ENCODE assay signal across 11 cellular contexts in the genomic region with DNA sequence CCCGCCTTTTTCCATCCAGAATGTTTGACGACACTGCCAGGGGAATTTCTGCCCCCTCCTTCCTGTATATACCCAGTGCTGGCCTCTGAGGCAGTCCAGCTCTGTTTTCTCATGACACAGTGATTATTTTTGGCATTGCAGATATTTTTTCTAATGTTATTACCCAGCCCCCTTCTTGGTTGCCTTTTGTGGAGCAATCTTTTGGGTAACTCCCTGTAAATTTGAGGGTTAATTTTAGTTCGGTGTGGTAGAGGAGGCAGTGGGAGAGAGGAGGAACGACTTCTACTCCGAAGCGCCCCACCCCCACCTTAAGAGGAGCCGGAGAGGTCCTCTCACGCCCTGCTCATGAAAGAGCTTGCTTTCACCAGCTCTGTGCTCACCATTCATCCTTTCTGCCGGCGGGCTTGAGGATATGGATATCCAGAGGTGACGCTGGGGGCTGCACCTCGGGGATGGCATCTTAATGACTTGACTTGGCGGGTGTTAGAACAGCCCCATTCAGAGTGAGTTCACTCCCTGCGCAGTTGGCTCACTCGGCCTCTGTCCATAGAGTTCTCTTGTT. TPM values are rescaled to one million over a fixed set of nuclear protein-coding genes. Genes with fewer than 3 reads are reported as not detected.
A peak's percentile ranks its signal among the peaks of the same experiment; 100 is the strongest.
DNase-seq lines count a peak whose midpoint lies in the region; ATAC-seq and TF ChIP-seq lines count a peak whose summit lies in the region.
"Had no signal": no experiment of that assay in that cellular context is flagged by ENCODE, and none has a peak within 500 bp of the region (broad histone marks: within the 10 kb centered on the region; RNA-seq: fewer than 3 reads in every experiment).

No MANE protein-coding gene starts in this region.

- intact Hi-C loops in lower lobe of right lung (cut with DNase I): no loop called here
- intact Hi-C loops in thyroid gland (cut with DNase I): no loop called here

- ATAC-seq in lower lobe of right lung (peak; percentile 16 to 21), left lobe of liver (no peak)
- ATAC-seq: HCT116 had no signal

- H3K27me3 ChIP-seq in lower lobe of right lung (ENCODE audit: low read depth): no peaks in the 10 kb centered on the region
- H3K27me3 ChIP-seq in thyroid gland: no peaks in the 10 kb centered on the region

- DNase-seq in NCI-H2029 treated with DMSO at 0.1 percent for 48 hours (lab: John Stamatoyannopoulos, UW) (peak; percentile 16), ecto neural progenitor cell (ENCODE audit: low spot score) (peak; percentile 55), lower lobe of right lung (peak; percentile 61), thyroid gland (peak; percentile 53 to 58), NCI-H1694 (lab: John Stamatoyannopoulos, UW) (no peak), left lobe of liver (ENCODE audit: low spot score) (no peak), NCI-H526 treated with DMSO at 0.1 percent for 48 hours (lab: John Stamatoyannopoulos, UW) (no peak)
- DNase-seq in effector CD8-positive, alpha-beta T cell (lab: John Stamatoyannopoulos, UW): no peak
- DNase-seq: activated CD4-positive, alpha-beta T cell treated with anti-CD3 and anti-CD28 coated beads for 48 hours; stimulated activated CD4-positive, alpha-beta T cell treated with anti-CD3 and anti-CD28 coated beads, Interleukin-2, amount 100 ng/mL, for 24 hours had no signal

- H3K4me3 ChIP-seq in lower lobe of right lung: peak overlapping the region; percentile 41
- H3K4me3 ChIP-seq in thyroid gland (replicated peaks in 1 of 3): no peak overlapping the region

- 27% methylated on average over 15 of the region's 15 CpGs for WGBS in thyroid gland, 2 donors

- H3K4me1 ChIP-seq in lower lobe of right lung: peaks cover 98% of the 10 kb centered on the region
- H3K4me1 ChIP-seq in thyroid gland: peaks cover 74 to 87% of the 10 kb centered on the region in 2 donors

- H3K27ac ChIP-seq in lower lobe of right lung (peak overlapping the region; percentile 73), thyroid gland (peak overlapping the region; percentile 46 to 75 (median 68))

- TF ChIP-seq CTCF in lower lobe of right lung (IDR thresholded peaks at IDR 0.05) (no peak), thyroid gland (IDR thresholded peaks at IDR 0.05) (no peak)

- no peak for TF ChIP-seq POLR2A in thyroid gland (IDR thresholded peaks at IDR 0.05)

- no peaks in the 10 kb centered on the region for H3K9me3 ChIP-seq in lower lobe of right lung
- no peaks in the 10 kb centered on the region for H3K9me3 ChIP-seq in thyroid gland

- H3K36me3 ChIP-seq in lower lobe of right lung (no peaks in the 10 kb centered on the region), thyroid gland (no peaks in the 10 kb centered on the region)

RNA-seq across cellular contexts. Expression of a gene that starts 38.3 kb away (rescaled TPM):
- 1,419 TPM for total RNA-seq in lower lobe of right lung
- total RNA-seq in thyroid gland: 100 to 1,000 TPM; 124 to 563 (median 182) TPM
- 127 TPM for total RNA-seq in left lobe of liver

Comparison
In these comparisons a context has a peak if more than half of its experiments do, and no peak if none do; other contexts are left out.
1. DNase-seq: peak in NCI-H2029 treated with DMSO at 0.1 percent for 48 hours (single experiment), ecto neural progenitor cell (single experiment), lower lobe of right lung (single experiment) and thyroid gland (2 of 2); none in NCI-H1694 (single experiment), left lobe of liver (single experiment), NCI-H526 treated with DMSO at 0.1 percent for 48 hours (single experiment) and effector CD8-positive, alpha-beta T cell (single experiment).